ENCODE assay signal across 19 cellular contexts in genomic region chr5:118076490-118076889, GRCh38.
DNase-seq lines count a peak whose midpoint lies in the region; ATAC-seq, FAIRE-seq and TF ChIP-seq lines count a peak whose summit lies in the region.
"Had no signal": no experiment of that assay in that cellular context is flagged by ENCODE, and none has a peak within 500 bp of the region (broad histone marks: within the 10 kb centered on the region; RNA-seq: fewer than 3 reads in every experiment).

No MANE protein-coding gene starts in this region.

- FAIRE-seq in HepG2 (lab: Jason Lieb, UNC), result no peak
- FAIRE-seq: D721Med, G401.6, GM12892, H1 had no signal

- no peak overlapping the region for H2BK12ac ChIP-seq in mesenchymal stem cell (ENCODE audit: low read length in 2 of 2)

- no peak for TF ChIP-seq POLR2A in HepG2 (IDR thresholded peaks at IDR 0.05; ENCODE audit: insufficient read depth in 1 of 2, low read depth in 2 of 2, low read length in 2 of 2)

- H3K9ac ChIP-seq in adipocyte (ENCODE audit: low read length), result no peak overlapping the region
- no peak overlapping the region for H3K9ac ChIP-seq in mesenchymal stem cell (ENCODE audit: low read length)
- no peak overlapping the region for H3K9ac ChIP-seq in HepG2 (ENCODE audit: insufficient read depth, low read depth, low read length)

- H3K4me1 ChIP-seq in GM23338 (ENCODE audit: insufficient read depth) (no peaks in the 10 kb centered on the region), HEK293 (ENCODE audit: control insufficient read depth, insufficient read depth, low read length) (no peaks in the 10 kb centered on the region), adipocyte (ENCODE audit: control insufficient read depth, insufficient read depth, low read length) (no peaks in the 10 kb centered on the region), mesenchymal stem cell (ENCODE audit: control insufficient read depth, insufficient read depth, low read depth, low read length) (no peaks in the 10 kb centered on the region), HepG2 (ENCODE audit: insufficient read depth, low read length) (no peaks in the 10 kb centered on the region)
- H3K4me1 ChIP-seq: HAP-1 had no signal

- H3K79me2 ChIP-seq in GM23338 (replicated peaks; ENCODE audit: insufficient read depth) (no peaks in the 10 kb centered on the region), HepG2 (ENCODE audit: insufficient read depth, low read length) (no peaks in the 10 kb centered on the region)

- H3K9me3 ChIP-seq in HEK293 (ENCODE audit: control insufficient read depth, insufficient read depth, low read depth, low read length) (no peaks in the 10 kb centered on the region), adipocyte (ENCODE audit: control insufficient read depth, low read length) (peaks cover 13% of the 10 kb centered on the region), mesenchymal stem cell (ENCODE audit: control insufficient read depth, low read length) (peaks cover 8% of the 10 kb centered on the region), HepG2 (ENCODE audit: low read length) (peaks cover 16% of the 10 kb centered on the region)
- H3K9me3 ChIP-seq: HAP-1 had no signal

- H3K14ac ChIP-seq in mesenchymal stem cell (ENCODE audit: low read length in 2 of 2), result no peak overlapping the region

- no peaks in the 10 kb centered on the region for H3K27me3 Mint-ChIP-seq in GM23338 (ENCODE audit: insufficient read depth, low read depth, poor library complexity)

- H2BK5ac ChIP-seq in mesenchymal stem cell (ENCODE audit: low read depth, low read length, poor library complexity, severe bottlenecking), result no peak overlapping the region

- no peak overlapping the region for H4K91ac ChIP-seq in mesenchymal stem cell (ENCODE audit: low read length)

- H3K4ac ChIP-seq in mesenchymal stem cell (ENCODE audit: low read depth in 1 of 2, low read length in 2 of 2), result no peak overlapping the region

- no peak overlapping the region for H3K27ac ChIP-seq in GM23338 (ENCODE audit: low read depth)
- H3K27ac ChIP-seq in HEK293 (ENCODE audit: extremely low read depth, low read depth, low read length), result no peak overlapping the region
- H3K27ac ChIP-seq in mesenchymal stem cell (ENCODE audit: low read length, poor library complexity, severe bottlenecking), result no peak overlapping the region
- H3K27ac ChIP-seq in HepG2 (ENCODE audit: extremely low read length, insufficient read depth, low read length), result no peak overlapping the region
- H3K27ac ChIP-seq: HL-60 had no signal

- DNase-seq in GM23338 (ENCODE audit: low spot score), result no peak
- peak; percentile 15 for DNase-seq in adipocyte (ENCODE audit: low read depth)
- DNase-seq in kidney epithelial cell (ENCODE audit: low read depth), result peak; percentile 1
- no peak for DNase-seq in epidermal melanocyte (ENCODE audit: insufficient read length, low spot score)
- DNase-seq in mesenchymal stem cell, result no peak
- DNase-seq in HepG2 (ENCODE audit: low spot score), result no peak
- DNase-seq: CD8-positive, alpha-beta T cell; COR-L47; DMS153; DMS79 treated with DMSO at 0.1 percent for 48 hours; EL had no signal

- H2BK15ac ChIP-seq in mesenchymal stem cell (ENCODE audit: low read depth, poor library complexity, severe bottlenecking), result no peak overlapping the region

- H3K27me3 ChIP-seq in GM23338 (ENCODE audit: insufficient read depth) (no peaks in the 10 kb centered on the region), adipocyte (replicated peaks; ENCODE audit: control insufficient read depth, insufficient read depth, low read length) (no peaks in the 10 kb centered on the region), kidney epithelial cell (ENCODE audit: control insufficient read depth, insufficient read depth, low read length) (no peaks in the 10 kb centered on the region), mesenchymal stem cell (ENCODE audit: control insufficient read depth in 1 of 2, insufficient read depth in 1 of 2, low read length in 2 of 2) (no peaks in the 10 kb centered on the region), HepG2 (ENCODE audit: control insufficient read depth in 1 of 2, insufficient read depth in 2 of 2, low read length in 2 of 2) (no peaks in the 10 kb centered on the region)

- no peak overlapping the region for H2BK120ac ChIP-seq in mesenchymal stem cell (ENCODE audit: low read depth, low read length)

- H3K36me3 ChIP-seq in GM23338 (ENCODE audit: insufficient read depth), result no peaks in the 10 kb centered on the region
- H3K36me3 ChIP-seq in HEK293 (ENCODE audit: control insufficient read depth in 2 of 2, insufficient read depth in 1 of 2, low read length in 2 of 2), result no peaks in the 10 kb centered on the region
- H3K36me3 ChIP-seq in adipocyte (ENCODE audit: control insufficient read depth, insufficient read depth, low read length, severe bottlenecking), result no peaks in the 10 kb centered on the region
- no peaks in the 10 kb centered on the region for H3K36me3 ChIP-seq in kidney epithelial cell (ENCODE audit: control insufficient read depth, insufficient read depth, low read length)
- H3K36me3 ChIP-seq in mesenchymal stem cell (ENCODE audit: control insufficient read depth in 1 of 2, insufficient read depth in 2 of 2, low read depth in 1 of 2, low read length in 2 of 2), result no peaks in the 10 kb centered on the region
- H3K36me3 ChIP-seq in HepG2 (replicated peaks in 1 of 2; ENCODE audit: control insufficient read depth in 1 of 2, insufficient read depth in 2 of 2, low read length in 2 of 2), result no peaks in the 10 kb centered on the region
- H3K36me3 ChIP-seq: HAP-1 had no signal

- intact Hi-C loops in HepG2 (cut with micrococcal nuclease; ENCODE audit: unreplicated experiment), result no loop called here

- H3K18ac ChIP-seq in mesenchymal stem cell (ENCODE audit: low read depth in 1 of 2, low read length in 2 of 2), result no peak overlapping the region

- H2AK5ac ChIP-seq in mesenchymal stem cell (ENCODE audit: low read length, severe bottlenecking), result no peak overlapping the region

- H3F3A ChIP-seq in GM23338 (replicated peaks; ENCODE audit: low read depth), result no peaks in the 10 kb centered on the region

- no peaks in the 10 kb centered on the region for H4K20me1 ChIP-seq in GM23338 (replicated peaks; ENCODE audit: insufficient read depth)
- no peaks in the 10 kb centered on the region for H4K20me1 ChIP-seq in HepG2 (ENCODE audit: insufficient read depth, low read length)

- H3K36me3 Mint-ChIP-seq in GM23338 (ENCODE audit: low read depth), result no peaks in the 10 kb centered on the region
- H3K36me3 Mint-ChIP-seq: CD14-positive monocyte; CD8-positive, alpha-beta T cell had no signal

- no peaks in the 10 kb centered on the region for H3K79me1 ChIP-seq in mesenchymal stem cell (replicated peaks; ENCODE audit: low read length, poor library complexity, severe bottlenecking)

- ATAC-seq in GM23338 (no peak), HepG2 (no peak)
- ATAC-seq: CD8-positive, alpha-beta T cell had no signal

- no peak overlapping the region for H3K27ac Mint-ChIP-seq in GM23338
- H3K27ac Mint-ChIP-seq: CD14-positive monocyte; CD8-positive, alpha-beta T cell had no signal

- WGBS in mesenchymal stem cell, result no CpG with 5 or more reads among the region's 2 CpGs
- WGBS in HepG2 (ENCODE audit: low lambda C conversion rate), result 34% methylated on average over 2 of the region's 2 CpGs

- peaks cover 7% of the 10 kb centered on the region; the same call in 2 of the 3 replicates for H3K9me3 Mint-ChIP-seq in GM23338

- no peak for TF ChIP-seq RAD21 in HepG2 (CRISPR knock-in tag; IDR thresholded peaks at IDR 0.05)

- no peaks in the 10 kb centered on the region for H3K9me2 ChIP-seq in GM23338 (ENCODE audit: insufficient read depth)

- H3K23ac ChIP-seq in mesenchymal stem cell (ENCODE audit: low read length in 2 of 2), result no peak overlapping the region

- no TSS peak for BruUV-seq in HepG2 (replicated peaks; lab: Mats Ljungman, UMichigan)

- no peak for TF ChIP-seq EP300 in HepG2 (IDR thresholded peaks at IDR 0.05; ENCODE audit: low read depth in 2 of 2, low read length in 2 of 2)
- TF ChIP-seq EP300 in HepG2 (CRISPR knock-in tag; IDR thresholded peaks at IDR 0.05; ENCODE audit: borderline replicate concordance), result no peak

- POLR2A ChIA-PET in HEK293 (lab: Yijun Ruan, JAX), result no interaction called here
- POLR2A ChIA-PET in HepG2 (lab: Yijun Ruan, JAX), result no interaction called here

- no peak overlapping the region for H2AFZ ChIP-seq in GM23338
- H2AFZ ChIP-seq in mesenchymal stem cell (ENCODE audit: low read depth, low read length), result no peak overlapping the region
- no peak overlapping the region for H2AFZ ChIP-seq in HepG2 (ENCODE audit: low read length)

- H3K4me2 ChIP-seq in GM23338, result no peak overlapping the region
- no peak overlapping the region for H3K4me2 ChIP-seq in mesenchymal stem cell (ENCODE audit: low read length, poor library complexity, severe bottlenecking)
- H3K4me2 ChIP-seq in HepG2 (ENCODE audit: low read depth, low read length), result no peak overlapping the region

- no peaks in the 10 kb centered on the region for H3K4me1 Mint-ChIP-seq in GM23338
- H3K4me1 Mint-ChIP-seq: CD14-positive monocyte had no signal

- CTCF ChIA-PET in HEK293 (lab: Yijun Ruan, JAX), result no interaction called here
- CTCF ChIA-PET in HepG2 (lab: Yijun Ruan, JAX; ENCODE audit: low intra/inter-chr PET ratio, low total read pairs), result no interaction called here

- in situ Hi-C loops in HepG2 (cut with HindIII; ENCODE audit: extremely low pct_ligation_motif_present, low pct_unique_long_range_greater_than_20kb), result no loop called here

- H3K4me3 Mint-ChIP-seq in GM23338, result no peak overlapping the region
- H3K4me3 Mint-ChIP-seq: CD14-positive monocyte; CD8-positive, alpha-beta T cell had no signal

- no peak overlapping the region for H4K8ac ChIP-seq in mesenchymal stem cell (ENCODE audit: low read length)

- H3K4me3 ChIP-seq in GM23338 (no peak overlapping the region), HEK293 (ENCODE audit: low read depth, low read length) (no peak overlapping the region), adipocyte (ENCODE audit: low read length) (no peak overlapping the region), kidney epithelial cell (ENCODE audit: low read depth, low read length) (no peak overlapping the region), mesenchymal stem cell (ENCODE audit: insufficient read depth in 1 of 2, low read depth in 1 of 2, low read length in 2 of 2) (no peak overlapping the region), HepG2 (replicated peaks in 1 of 3; ENCODE audit: insufficient read depth in 1 of 3, low read depth in 2 of 3, low read length in 3 of 3) (no peak overlapping the region)
- H3K4me3 ChIP-seq: HAP-1 had no signal

- TF ChIP-seq CTCF in GM23338 (conservative IDR thresholded peaks at IDR 0.05; ENCODE audit: low read depth in 2 of 2), result no peak
- TF ChIP-seq CTCF in HEK293 (tag by site-specific recombination; IDR thresholded peaks at IDR 0.05), result no peak
- TF ChIP-seq CTCF in kidney epithelial cell (IDR thresholded peaks at IDR 0.05; ENCODE audit: insufficient read depth, low read length, poor library complexity, severe bottlenecking), result no peak
- no peak for TF ChIP-seq CTCF in HepG2 (CRISPR knock-in tag; IDR thresholded peaks at IDR 0.05)

TF ChIP-seq in HEK293, 187 proteins besides CTCF, POLR2A, EP300 and RAD21 (continues in another document):
- TF ChIP-seq ZNF837 (tag by site-specific recombination; IDR thresholded peaks at IDR 0.05) (no peak), PRDM1 (tag by site-specific recombination; IDR thresholded peaks at IDR 0.05) (no peak)

TF ChIP-seq in HepG2, 621 proteins besides CTCF, POLR2A, EP300 and RAD21 (continues in another document):
- no peak for TF ChIP-seq ZNF883 (CRISPR knock-in tag; IDR thresholded peaks at IDR 0.05; ENCODE audit: not compliant biosample characterization)

Comparison
In these comparisons a context has a peak if more than half of its experiments do, and no peak if none do; other contexts are left out.
1. DNase-seq: peak in adipocyte (single experiment) and kidney epithelial cell (single experiment); none in GM23338 (single experiment), epidermal melanocyte (single experiment), mesenchymal stem cell (single experiment) and HepG2 (single experiment).